Comparison of ENCODE assay signal across 15 cellular contexts in the genomic region with DNA sequence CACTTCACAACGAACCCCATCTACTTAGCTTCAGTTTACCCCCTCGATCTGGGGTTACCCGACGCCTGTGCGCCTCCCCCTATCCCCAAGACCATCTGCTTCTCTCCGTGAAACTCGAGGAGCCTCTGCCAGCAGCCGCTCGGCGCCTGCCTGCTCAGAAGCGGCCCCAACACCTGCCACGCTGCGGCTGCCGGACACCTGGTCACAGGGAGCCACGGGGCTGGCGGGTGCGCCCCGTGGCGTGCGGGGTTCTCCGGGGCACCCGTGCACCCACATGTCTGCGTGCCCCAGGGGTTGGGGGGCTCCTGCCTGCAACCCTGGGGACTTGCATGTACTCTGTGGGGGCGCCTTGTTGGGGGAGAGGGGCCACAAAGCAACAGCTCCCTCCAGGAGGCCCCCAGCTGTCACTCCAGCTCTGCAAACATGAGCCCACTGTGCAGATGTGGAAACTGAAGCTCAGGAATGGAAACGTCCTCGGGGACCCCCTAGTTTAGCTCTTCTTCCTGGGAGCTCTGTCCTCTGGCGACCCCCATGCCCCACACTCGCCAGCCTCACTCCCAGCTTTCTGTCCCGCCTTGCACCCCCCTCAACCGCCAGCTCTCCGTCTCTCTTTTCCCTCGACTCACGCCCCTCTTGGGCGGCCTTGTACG.
A peak's percentile ranks its signal among the peaks of the same experiment; 100 is the strongest.
DNase-seq lines count a peak whose midpoint lies in the region; ATAC-seq and TF ChIP-seq lines count a peak whose summit lies in the region.
"Had no signal": no experiment of that assay in that cellular context is flagged by ENCODE, and none has a peak within 500 bp of the region (broad histone marks: within the 10 kb centered on the region; RNA-seq: fewer than 3 reads in every experiment).

No MANE protein-coding gene starts in this region.

- no peaks in the 10 kb centered on the region for H3K36me3 ChIP-seq in HEK293 (ENCODE audit: control insufficient read depth in 2 of 2, insufficient read depth in 1 of 2, low read length in 2 of 2)
- no peaks in the 10 kb centered on the region for H3K36me3 ChIP-seq in duodenal mucosa (ENCODE audit: control insufficient read depth in 1 of 2, insufficient read depth in 2 of 2, low read length in 2 of 2)
- H3K36me3 ChIP-seq: BLaER1, colonic mucosa, upper lobe of right lung had no signal

- POLR2A ChIA-PET in HEK293 (lab: Yijun Ruan, JAX), result no interaction called here

- H3K4me1 ChIP-seq in HEK293 (ENCODE audit: control insufficient read depth, insufficient read depth, low read length) (no peaks in the 10 kb centered on the region), duodenal mucosa (ENCODE audit: control insufficient read depth in 1 of 2, insufficient read depth in 2 of 2, low read length in 2 of 2) (no peaks in the 10 kb centered on the region)
- H3K4me1 ChIP-seq: body of pancreas, colonic mucosa, upper lobe of right lung had no signal

- H3K9me3 ChIP-seq in HEK293 (ENCODE audit: control insufficient read depth, insufficient read depth, low read depth, low read length) (no peaks in the 10 kb centered on the region), duodenal mucosa (ENCODE audit: control insufficient read depth in 1 of 2, low read length in 2 of 2) (no peaks in the 10 kb centered on the region)
- H3K9me3 ChIP-seq: BLaER1, body of pancreas, colonic mucosa, upper lobe of right lung had no signal

- no peaks in the 10 kb centered on the region for H3K27me3 ChIP-seq in duodenal mucosa (ENCODE audit: control insufficient read depth in 1 of 2, insufficient read depth in 2 of 2, low read length in 2 of 2)
- H3K27me3 ChIP-seq: BLaER1, body of pancreas, colonic mucosa, upper lobe of right lung had no signal

- H3K27ac ChIP-seq in HEK293 (ENCODE audit: extremely low read depth, low read depth, low read length), result no peak overlapping the region
- H3K27ac ChIP-seq in duodenal mucosa (ENCODE audit: low read depth, low read length), result peak overlapping the region; percentile 20
- H3K27ac ChIP-seq: BLaER1, colonic mucosa, upper lobe of right lung had no signal

- TF ChIP-seq CTCF in HEK293 (tag by site-specific recombination; IDR thresholded peaks at IDR 0.05), result no peak

- DNase-seq in NCI-H2107 treated with DMSO at 0.1 percent for 48 hours (lab: John Stamatoyannopoulos, UW; ENCODE audit: unreplicated experiment) (peak; percentile 58), NCI-H2107 (lab: John Stamatoyannopoulos, UW) (no peak), SIG-M5 (lab: John Stamatoyannopoulos, UW) (no peak)
- DNase-seq: activated CD8-positive, alpha-beta memory T cell treated with anti-CD3 and anti-CD28 coated beads for 24 hours; activated naive CD8-positive, alpha-beta T cell treated with anti-CD3 and anti-CD28 coated beads for 36 hours; body of pancreas; colonic mucosa; DND-41; stimulated activated naive CD8-positive, alpha-beta T cell treated with anti-CD3 and anti-CD28 coated beads, Interleukin-15, amount 100 ng/mL, for 72 hours; upper lobe of right lung had no signal

- CTCF ChIA-PET in HEK293 (lab: Yijun Ruan, JAX), result interaction anchor here (0.6 to 3.5 kb wide), 23 partner anchors 8 to 530 kb away, joined by 3 to 48 read pairs (median 4); no protein-coding TSS in a partner anchor

- H3K4me3 ChIP-seq in HEK293 (ENCODE audit: low read depth, low read length) (no peak overlapping the region), duodenal mucosa (ENCODE audit: low read depth in 1 of 2, low read length in 2 of 2) (no peak overlapping the region)
- H3K4me3 ChIP-seq: BLaER1, body of pancreas, colonic mucosa, upper lobe of right lung had no signal

- H3K9ac ChIP-seq in duodenal mucosa (ENCODE audit: low read depth in 1 of 2, low read length in 2 of 2), result no peak overlapping the region
- H3K9ac ChIP-seq: BLaER1 had no signal

- no peak for ATAC-seq in GM18868 (IDR thresholded peaks at IDR 0.05; ENCODE audit: unreplicated experiment)
- ATAC-seq: activated CD4-positive, CD25-positive, alpha-beta regulatory T cell treated with anti-CD3 and anti-CD28 coated beads, Interleukin-2, amount 50 U/mL, for 24 hours; body of pancreas; stimulated activated naive CD8-positive, alpha-beta T cell treated with anti-CD3 and anti-CD28 coated beads, Interleukin-15, amount 100 ng/mL, for 72 hours had no signal

TF ChIP-seq in HEK293, 187 proteins besides CTCF, POLR2A, EP300 and RAD21:
- TF ChIP-seq, protein P1, sequence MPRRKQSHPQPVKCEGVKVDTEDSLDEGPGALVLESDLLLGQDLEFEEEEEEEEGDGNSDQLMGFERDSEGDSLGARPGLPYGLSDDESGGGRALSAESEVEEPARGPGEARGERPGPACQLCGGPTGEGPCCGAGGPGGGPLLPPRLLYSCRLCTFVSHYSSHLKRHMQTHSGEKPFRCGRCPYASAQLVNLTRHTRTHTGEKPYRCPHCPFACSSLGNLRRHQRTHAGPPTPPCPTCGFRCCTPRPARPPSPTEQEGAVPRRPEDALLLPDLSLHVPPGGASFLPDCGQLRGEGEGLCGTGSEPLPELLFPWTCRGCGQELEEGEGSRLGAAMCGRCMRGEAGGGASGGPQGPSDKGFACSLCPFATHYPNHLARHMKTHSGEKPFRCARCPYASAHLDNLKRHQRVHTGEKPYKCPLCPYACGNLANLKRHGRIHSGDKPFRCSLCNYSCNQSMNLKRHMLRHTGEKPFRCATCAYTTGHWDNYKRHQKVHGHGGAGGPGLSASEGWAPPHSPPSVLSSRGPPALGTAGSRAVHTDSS (tag by site-specific recombination; IDR thresholded peaks at IDR 0.05), result no peak
- TF ChIP-seq PRDM1 (tag by site-specific recombination; IDR thresholded peaks at IDR 0.05), result no peak
- no peak for TF ChIP-seq ZNF292 (tag by site-specific recombination; IDR thresholded peaks at IDR 0.05; ENCODE audit: borderline replicate concordance, low read depth)
- no peak for TF ChIP-seq ZNF510 (tag by site-specific recombination; IDR thresholded peaks at IDR 0.05; ENCODE audit: insufficient replicate concordance)
- TF ChIP-seq ZNF776 (tag by site-specific recombination; IDR thresholded peaks at IDR 0.05; ENCODE audit: borderline replicate concordance), result no peak
- no peak for TF ChIP-seq ZNF664 (tag by site-specific recombination; IDR thresholded peaks at IDR 0.05)
- TF ChIP-seq ZNF791 (tag by site-specific recombination; IDR thresholded peaks at IDR 0.05), result no peak
- TF ChIP-seq, protein P2, sequence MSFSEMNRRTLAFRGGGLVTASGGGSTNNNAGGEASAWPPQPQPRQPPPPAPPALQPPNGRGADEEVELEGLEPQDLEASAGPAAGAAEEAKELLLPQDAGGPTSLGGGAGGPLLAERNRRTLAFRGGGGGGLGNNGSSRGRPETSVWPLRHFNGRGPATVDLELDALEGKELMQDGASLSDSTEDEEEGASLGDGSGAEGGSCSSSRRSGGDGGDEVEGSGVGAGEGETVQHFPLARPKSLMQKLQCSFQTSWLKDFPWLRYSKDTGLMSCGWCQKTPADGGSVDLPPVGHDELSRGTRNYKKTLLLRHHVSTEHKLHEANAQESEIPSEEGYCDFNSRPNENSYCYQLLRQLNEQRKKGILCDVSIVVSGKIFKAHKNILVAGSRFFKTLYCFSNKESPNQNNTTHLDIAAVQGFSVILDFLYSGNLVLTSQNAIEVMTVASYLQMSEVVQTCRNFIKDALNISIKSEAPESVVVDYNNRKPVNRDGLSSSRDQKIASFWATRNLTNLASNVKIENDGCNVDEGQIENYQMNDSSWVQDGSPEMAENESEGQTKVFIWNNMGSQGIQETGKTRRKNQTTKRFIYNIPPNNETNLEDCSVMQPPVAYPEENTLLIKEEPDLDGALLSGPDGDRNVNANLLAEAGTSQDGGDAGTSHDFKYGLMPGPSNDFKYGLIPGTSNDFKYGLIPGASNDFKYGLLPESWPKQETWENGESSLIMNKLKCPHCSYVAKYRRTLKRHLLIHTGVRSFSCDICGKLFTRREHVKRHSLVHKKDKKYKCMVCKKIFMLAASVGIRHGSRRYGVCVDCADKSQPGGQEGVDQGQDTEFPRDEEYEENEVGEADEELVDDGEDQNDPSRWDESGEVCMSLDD (tag by site-specific recombination; IDR thresholded peaks at IDR 0.05), result 0 out of 2 replicates have a peak, but pooled peaks have one; percentile 24
- TF ChIP-seq GLI2 (tag by site-specific recombination; IDR thresholded peaks at IDR 0.05; ENCODE audit: borderline replicate concordance, low read depth), result no peak
- peak; percentile 94 for TF ChIP-seq ZSCAN16 (tag by site-specific recombination; IDR thresholded peaks at IDR 0.05)
- no peak for TF ChIP-seq ZSCAN23 (tag by site-specific recombination; IDR thresholded peaks at IDR 0.05)
